14 cellular contexts compared by ENCODE assay signal in the genomic region with DNA sequence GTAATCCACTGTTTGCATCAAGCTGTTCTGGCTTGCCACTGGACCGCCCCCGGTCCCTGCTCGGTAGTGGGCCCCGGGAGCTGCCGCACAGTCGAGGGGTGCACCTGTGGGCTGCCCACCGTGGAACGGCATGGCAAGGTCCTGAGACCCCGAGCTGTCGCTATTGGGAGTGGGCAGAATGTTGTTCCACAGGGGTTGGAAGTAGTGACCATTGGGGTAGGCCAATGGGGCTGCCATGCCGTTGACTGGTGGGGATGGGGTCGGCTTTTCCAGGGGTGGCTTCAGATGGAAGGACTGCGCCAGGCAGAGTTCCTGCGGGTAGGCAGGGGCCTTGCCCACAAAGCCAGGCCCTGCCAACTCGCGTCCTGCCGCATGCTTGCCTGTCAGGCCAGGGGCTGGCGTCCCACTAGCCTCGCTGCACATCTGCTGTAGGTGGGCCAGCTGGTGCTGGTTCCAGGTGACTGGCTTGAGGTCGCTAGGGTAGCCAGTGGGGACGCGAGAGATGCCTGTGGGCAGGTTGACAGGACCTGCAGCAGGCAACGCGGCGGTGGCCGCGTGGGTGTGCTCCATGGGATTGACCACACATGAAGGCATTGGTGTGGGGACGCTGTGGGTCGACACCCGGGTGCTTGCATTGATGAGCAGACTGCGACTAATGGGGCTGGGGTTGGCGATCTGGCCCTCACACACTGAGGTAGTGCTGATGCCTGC. TPM values are rescaled to one million over a fixed set of nuclear protein-coding genes. Genes with fewer than 3 reads are reported as not detected.
"Had no signal": no experiment of that assay in that cellular context is flagged by ENCODE, and none has a peak within 500 bp of the region (broad histone marks: within the 10 kb centered on the region; RNA-seq: fewer than 3 reads in every experiment).

No MANE protein-coding gene starts in this region.

- FAIRE-seq: bronchial epithelial cell, endometrium had no signal

- H3K27me3 Mint-ChIP-seq: activated CD4-positive, alpha-beta T cell treated with anti-CD3 and anti-CD28 coated beads for 36 hours; activated naive CD8-positive, alpha-beta T cell treated with anti-CD3 and anti-CD28 coated beads, Interleukin-2, amount 50 U/mL, for 24 hours had no signal

- H3K27ac Mint-ChIP-seq: activated CD4-positive, alpha-beta T cell treated with anti-CD3 and anti-CD28 coated beads for 36 hours; activated naive CD8-positive, alpha-beta T cell treated with anti-CD3 and anti-CD28 coated beads, Interleukin-2, amount 50 U/mL, for 24 hours; activated T-helper 2 cell treated with anti-CD3 and anti-CD28 coated beads, Interferon-gamma antibody, Interleukin-2, Interleukin-4, amounts not matched to agents 10 μg/mL and 5 μg/mL and 100 μg/mL, durations not matched to agents 14 hours and 24 hours and 36 hours; natural killer cell had no signal

- H3K4me3 ChIP-seq: ascending aorta, dorsolateral prefrontal cortex, esophagus muscularis mucosa, transverse colon had no signal

- H3K27ac ChIP-seq: ascending aorta, esophagus muscularis mucosa, transverse colon had no signal

- H3K27me3 ChIP-seq: ascending aorta, dorsolateral prefrontal cortex, esophagus muscularis mucosa, transverse colon had no signal

- H3K9me3 Mint-ChIP-seq: activated naive CD8-positive, alpha-beta T cell treated with anti-CD3 and anti-CD28 coated beads, Interleukin-2, amount 50 U/mL, for 24 hours; activated T-helper 2 cell treated with anti-CD3 and anti-CD28 coated beads, Interferon-gamma antibody, Interleukin-2, Interleukin-4, amounts not matched to agents 10 μg/mL and 5 μg/mL and 100 μg/mL, durations not matched to agents 14 hours and 24 hours and 36 hours; natural killer cell had no signal

- ATAC-seq: activated CD4-positive, alpha-beta T cell treated with anti-CD3 and anti-CD28 coated beads for 36 hours; activated naive CD8-positive, alpha-beta T cell treated with anti-CD3 and anti-CD28 coated beads, Interleukin-2, amount 50 U/mL, for 24 hours; left colon; natural killer cell had no signal

- DNase-seq: activated CD4-positive, alpha-beta T cell treated with anti-CD3 and anti-CD28 coated beads for 36 hours; activated naive CD8-positive, alpha-beta T cell treated with anti-CD3 and anti-CD28 coated beads, Interleukin-2, amount 50 U/mL, for 24 hours; hypothalamus; left colon; natural killer cell; occipital lobe; stimulated activated CD4-positive, alpha-beta T cell treated with anti-CD3 and anti-CD28 coated beads, Interleukin-4, amount 100 ng/mL, for 4 hours; transverse colon had no signal

- H3K4me3 Mint-ChIP-seq: activated CD4-positive, alpha-beta T cell treated with anti-CD3 and anti-CD28 coated beads for 36 hours; activated naive CD8-positive, alpha-beta T cell treated with anti-CD3 and anti-CD28 coated beads, Interleukin-2, amount 50 U/mL, for 24 hours; natural killer cell had no signal

- H3K4me1 ChIP-seq: ascending aorta had no signal

RNA-seq across cellular contexts. Expression of gene TLCD1, which starts 32.5 kb away (rescaled TPM):
- total RNA-seq: ascending aorta, occipital lobe had no signal
